In the genomic region with DNA sequence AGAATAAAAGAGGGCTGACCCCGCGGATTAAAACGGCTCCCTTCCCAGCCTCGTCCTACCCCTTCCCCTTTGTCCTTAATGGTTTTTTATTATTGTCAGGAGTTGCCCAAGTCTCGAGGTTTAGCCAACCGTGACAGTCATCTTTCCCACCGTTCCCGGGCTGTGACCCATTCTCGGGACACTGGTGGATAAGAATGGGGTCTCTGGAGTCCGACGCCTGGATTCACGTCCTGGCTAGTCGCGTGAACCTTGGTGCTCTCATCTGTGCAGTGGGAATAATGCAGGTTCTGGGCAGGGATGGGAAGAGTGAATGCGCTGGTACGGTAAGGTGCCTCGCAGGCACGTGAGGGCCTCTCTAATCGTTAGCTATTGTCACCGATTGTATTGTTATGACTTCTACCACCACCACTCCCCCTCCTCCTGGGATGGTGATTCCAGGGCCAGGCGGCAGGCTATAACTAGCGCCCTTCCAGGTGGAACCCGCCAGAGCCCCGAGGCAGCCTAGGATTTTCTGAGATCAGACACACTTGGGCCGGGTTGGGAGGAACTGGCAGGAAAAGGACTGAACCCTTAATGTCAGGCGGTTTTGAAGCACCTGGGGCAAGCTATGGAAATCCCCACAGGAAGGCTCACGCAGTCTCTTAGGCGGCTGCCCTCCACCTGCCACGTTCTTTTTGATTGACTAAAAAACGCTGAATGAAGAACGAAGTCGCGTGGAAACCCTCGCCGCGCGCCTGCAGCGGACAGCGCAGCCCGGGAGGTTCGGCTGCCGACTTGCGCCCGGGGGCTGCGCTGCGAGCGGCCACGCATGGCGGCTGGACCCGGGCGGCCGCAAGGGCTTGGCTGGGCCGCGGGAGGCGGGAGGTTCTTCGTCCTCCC, we compare ENCODE assay signal across 10 cellular contexts. TPM values are rescaled to one million over a fixed set of nuclear protein-coding genes. Genes with fewer than 3 reads are reported as not detected.
A peak's percentile ranks its signal among the peaks of the same experiment; 100 is the strongest.
DNase-seq lines count a peak whose midpoint lies in the region; ATAC-seq, FAIRE-seq and TF ChIP-seq lines count a peak whose summit lies in the region.
"Had no signal": no experiment of that assay in that cellular context is flagged by ENCODE, and none has a peak within 500 bp of the region (broad histone marks: within the 10 kb centered on the region; RNA-seq: fewer than 3 reads in every experiment).

No MANE protein-coding gene starts in this region.

- TF ChIP-seq CTCF in GM12878 (IDR thresholded peaks at IDR 0.05 in 2 of 3, conservative IDR thresholded peaks at IDR 0.05 in 1 of 3; ENCODE audit: control insufficient read depth in 2 of 3, extremely low read depth in 1 of 3, insufficient read depth in 1 of 3, low read depth in 3 of 3, low read length in 3 of 3): no peak
- no peak for TF ChIP-seq CTCF in upper lobe of right lung (IDR thresholded peaks at IDR 0.05)

- no peaks in the 10 kb centered on the region; the same call in 1 of the 2 replicates for H3K4me1 ChIP-seq in GM12878 (ENCODE audit: control insufficient read depth, insufficient read depth, low read length)
- peaks cover 37% of the 10 kb centered on the region for H3K4me1 ChIP-seq in upper lobe of right lung

- no TSS peak for BruUV-seq in GM12878 (replicated peaks; lab: Mats Ljungman, UMichigan)

- no peak for TF ChIP-seq EP300 in GM12878 (IDR thresholded peaks at IDR 0.05; ENCODE audit: borderline replicate concordance in 1 of 2, control insufficient read depth in 1 of 2, low read depth in 2 of 2, low read length in 2 of 2)

- H3K27me3 Mint-ChIP-seq in memory B cell: peaks cover 19% of the 10 kb centered on the region

- H3K27ac ChIP-seq in GM12878 (ENCODE audit: control insufficient read depth, insufficient read depth): no peak overlapping the region
- no peak overlapping the region for H3K27ac ChIP-seq in upper lobe of right lung
- H3K27ac ChIP-seq: pancreas had no signal

- SMC1A ChIA-PET in GM12878 (lab: Charles Lee; ENCODE audit: uncharacterized antibody, unreplicated experiment): no interaction called here

- CTCF ChIA-PET in GM12878 (lab: Yijun Ruan, JAX): interaction anchor here (1.9 kb wide), 1 partner anchor 707 kb away, joined by 6 read pairs; no protein-coding TSS in a partner anchor

- in situ Hi-C loops in GM12878 (cut with MboI): no loop called here

- RAD21 ChIA-PET in GM12878 (lab: Charles Lee; ENCODE audit: unreplicated experiment): no interaction called here

- H3K27me3 ChIP-seq in GM12878 (replicated peaks in 1 of 2; ENCODE audit: control insufficient read depth in 2 of 2, insufficient read depth in 2 of 2, low read length in 1 of 2): peaks cover 7 to 30% of the 10 kb centered on the region in 2 experiments
- H3K27me3 ChIP-seq in upper lobe of right lung: peaks cover 78% of the 10 kb centered on the region

- H3K4me1 Mint-ChIP-seq in memory B cell: peaks cover 18% of the 10 kb centered on the region

- H3K4me3 ChIP-seq in GM12878 (peak overlapping the region; percentile 20; the same call in 1 of the 2 replicates), upper lobe of right lung (peak overlapping the region; percentile 61)

- POLR2A ChIA-PET in GM12878 (lab: Charles Lee): no interaction called here

- H3K9ac ChIP-seq in GM12878 (ENCODE audit: control insufficient read depth, insufficient read depth, low read length): no peak overlapping the region

- H3K9me3 ChIP-seq in GM12878 (replicated peaks; ENCODE audit: control insufficient read depth, insufficient read depth, low read length): no peaks in the 10 kb centered on the region; the same call in 2 of the 3 replicates
- no peaks in the 10 kb centered on the region for H3K9me3 ChIP-seq in upper lobe of right lung
- H3K9me3 ChIP-seq: pancreas had no signal

- no peak for TF ChIP-seq RAD21 in GM12878 (IDR thresholded peaks at IDR 0.05; ENCODE audit: insufficient read depth, low read depth, low read length)

- peak overlapping the region; percentile 67 for H3K4me3 Mint-ChIP-seq in memory B cell

- peak; percentile 39 for DNase-seq in stimulated activated CD4-positive, alpha-beta T cell treated with anti-CD3 and anti-CD28 coated beads, Interleukin-12 subunit alpha, Interleukin-12 subunit beta, amount 100 ng/mL, for 4 hours
- no peak for DNase-seq in stimulated activated CD4-positive, alpha-beta T cell treated with anti-CD3 and anti-CD28 coated beads, Interleukin-1b, Interleukin-23, amount 100 ng/mL, for 48 hours
- DNase-seq in GM12878 (ENCODE audit: low read depth, low spot score) (no peak), memory B cell (ENCODE audit: low spot score in 2 of 2) (no peak), upper lobe of right lung (peak; percentile 61)

- no peak for FAIRE-seq in GM12878 (lab: Jason Lieb, UNC)
- FAIRE-seq: pancreas, RCC 7860 had no signal

- H3K36me3 Mint-ChIP-seq in memory B cell: no peaks in the 10 kb centered on the region

- no peak for ATAC-seq in GM12878
- ATAC-seq in memory B cell (ENCODE audit: low read depth): peak; percentile 12
- ATAC-seq in upper lobe of right lung: no peak
- ATAC-seq in HG02885 (IDR thresholded peaks at IDR 0.05; ENCODE audit: poor library complexity, unreplicated experiment): no peak
- no peak for ATAC-seq in HG02852 (IDR thresholded peaks at IDR 0.05; ENCODE audit: unreplicated experiment)
- ATAC-seq in GM19463 (IDR thresholded peaks at IDR 0.05; ENCODE audit: unreplicated experiment): no peak

- H3K4me2 ChIP-seq in GM12878 (ENCODE audit: control insufficient read depth, insufficient read depth): peak overlapping the region; percentile 79

- H4K20me1 ChIP-seq in GM12878 (ENCODE audit: control insufficient read depth, insufficient read depth): no peaks in the 10 kb centered on the region

- no peak overlapping the region; the same call in 1 of the 2 replicates for H2AFZ ChIP-seq in GM12878 (ENCODE audit: control insufficient read depth, low read depth, low read length)

- no peak for TF ChIP-seq POLR2A in GM12878 (IDR thresholded peaks at IDR 0.05; ENCODE audit: low read depth, low read length)

- H3K79me2 ChIP-seq in GM12878 (ENCODE audit: control insufficient read depth, insufficient read depth, low read length): no peaks in the 10 kb centered on the region

- intact Hi-C loops in GM12878 (cut with micrococcal nuclease; ENCODE audit: unreplicated experiment) (no loop called here), upper lobe of right lung (cut with DNase I) (no loop called here)

- 30% methylated on average over 31 of the region's 56 CpGs for WGBS in GM12878 (ENCODE audit: insufficient coverage, insufficient replicate concordance, low lambda C conversion rate, missing lambda C conversion rate)

- H3K9me3 Mint-ChIP-seq in memory B cell: peaks cover 3% of the 10 kb centered on the region

- H3K36me3 ChIP-seq in GM12878 (ENCODE audit: control insufficient read depth in 2 of 2, insufficient read depth in 2 of 2, low read length in 1 of 2) (no peaks in the 10 kb centered on the region), upper lobe of right lung (no peaks in the 10 kb centered on the region)
- H3K36me3 ChIP-seq: pancreas had no signal

- H3K27ac Mint-ChIP-seq in memory B cell: peak overlapping the region; percentile 72

TF ChIP-seq in GM12878, 131 proteins besides CTCF, POLR2A, EP300 and RAD21 (continues in another document):
- no peak for TF ChIP-seq KLF5 (IDR thresholded peaks at IDR 0.05; ENCODE audit: partially characterized antibody)
- TF ChIP-seq PAX5 (IDR thresholded peaks at IDR 0.05; ENCODE audit: borderline replicate concordance, low read depth, low read length): peak; percentile 78; the same call in 1 of the 2 replicates
- TF ChIP-seq CBX5 (IDR thresholded peaks at IDR 0.05; ENCODE audit: low read depth): no peak
- no peak for TF ChIP-seq TAF1 (IDR thresholded peaks at IDR 0.05; ENCODE audit: borderline replicate concordance, low read depth, low read length)
- TF ChIP-seq ZNF217 (IDR thresholded peaks at IDR 0.05): no peak

RNA-seq across cellular contexts. Expression of a gene that starts 2.7 kb away (rescaled TPM):
- total RNA-seq in GM12878 (2013; cell fraction: nucleolus; rRNA removed): not detected in 2 replicates
- 0.06 and 0.11 TPM in 2 replicates for total RNA-seq in GM12878 (2014; rRNA removed)
- 0.04 and 0.05 TPM in 2 replicates for total RNA-seq in GM12878 (2014; rRNA removed; fragmentation: Illumina TruSeq; extraction: Trizol)
- total RNA-seq in GM12878 (2021): 0.11 and 0.13 TPM in 2 replicates
- 0.09 TPM for polyA plus RNA-seq in GM12878 (2011; ENCODE audit: low read depth)
- 0.03 TPM in 1 of 2 replicates, not detected in the other for polyA plus RNA-seq in GM12878 (2011; rRNA removed)
- not detected in 2 replicates for polyA plus RNA-seq in GM12878 (2011; cell fraction: cytosol; rRNA removed)
- polyA plus RNA-seq in GM12878 (2011; cell fraction: nucleus; rRNA removed): 0.07 TPM in 1 of 2 replicates, not detected in the other
- 0.14 and 0.16 TPM in 2 replicates for polyA plus RNA-seq in GM12878 (2012)
- polyA plus RNA-seq in GM12878 (2014; fragmentation: Illumina TruSeq; extraction: Trizol): 0.03 TPM in 1 of 2 replicates, not detected in the other
- under 1 TPM in 1 of 2 experiments, not detected in 1; 0.04 TPM for polyA plus RNA-seq in GM12878 (2014; fragmentation: Nextera tagmentation; extraction: Ambion mirVana)
- 0.14 TPM in 1 of 2 replicates, not detected in the other for polyA plus RNA-seq in GM12878 (2014; rRNA removed)
- polyA plus RNA-seq in GM12878 (2016; fragmentation: Nextera tagmentation; extraction: Ambion mirVana): under 1 TPM in 1 of 2 experiments, not detected in 1; 0.08 TPM
- not detected in 2 replicates for polyA minus RNA-seq in GM12878 (2011; rRNA and poly(A)+ RNA removed)
- not detected in 2 replicates for polyA minus RNA-seq in GM12878 (2011; cell fraction: cytosol; rRNA and poly(A)+ RNA removed)
- 0.10 TPM in 1 of 2 replicates, not detected in the other for polyA minus RNA-seq in GM12878 (2011; cell fraction: nucleus; rRNA and poly(A)+ RNA removed)
- 2.7 TPM for total RNA-seq in upper lobe of right lung

Comparison
In these comparisons a context has a peak if more than half of its experiments do, and no peak if none do; other contexts are left out.
1. DNase-seq: peak in stimulated activated CD4-positive, alpha-beta T cell treated with anti-CD3 and anti-CD28 coated beads, Interleukin-12 subunit alpha, Interleukin-12 subunit beta, amount 100 ng/mL, for 4 hours (single experiment) and upper lobe of right lung (single experiment); none in stimulated activated CD4-positive, alpha-beta T cell treated with anti-CD3 and anti-CD28 coated beads, Interleukin-1b, Interleukin-23, amount 100 ng/mL, for 48 hours (single experiment), GM12878 (single experiment) and memory B cell (0 of 2).